9 cellular contexts compared by ENCODE assay signal in genomic region chr18:4454548-4455112, GRCh38. TPM values are rescaled to one million over a fixed set of nuclear protein-coding genes. Genes with fewer than 3 reads are reported as not detected.
DNase-seq lines count a peak whose midpoint lies in the region; ATAC-seq, FAIRE-seq and TF ChIP-seq lines count a peak whose summit lies in the region.
"Had no signal": no experiment of that assay in that cellular context is flagged by ENCODE, and none has a peak within 500 bp of the region (broad histone marks: within the 10 kb centered on the region; RNA-seq: fewer than 3 reads in every experiment).

No MANE protein-coding gene starts in this region.

- ATAC-seq in WTC11: peak; percentile 24
- no peak for ATAC-seq in GM21737 (IDR thresholded peaks at IDR 0.05; ENCODE audit: unreplicated experiment)

- CTCF ChIA-PET in WTC11 (lab: Charles Lee): interaction anchor here (1.8 kb wide), 2 partner anchors 348 to 604 kb away, joined by 4 to 5 read pairs; no protein-coding TSS in a partner anchor

- peaks cover 8% of the 10 kb centered on the region for H3K9me3 Mint-ChIP-seq in WTC11

- no peak for TF ChIP-seq EP300 in tibial nerve (IDR thresholded peaks at IDR 0.05)

- H3K27ac ChIP-seq in keratinocyte (ENCODE audit: control insufficient read depth, insufficient read depth, low read length): no peak overlapping the region
- no peak overlapping the region for H3K27ac ChIP-seq in tibial nerve

- H3K36me3 Mint-ChIP-seq in WTC11: no peaks in the 10 kb centered on the region

- H3K9me1 ChIP-seq in keratinocyte (ENCODE audit: control insufficient read depth, extremely low read depth, insufficient read depth, low read length): no peaks in the 10 kb centered on the region

- in situ Hi-C loops in G401 (cut with HindIII; ENCODE audit: low sequenced_read_pairs): no loop called here

- TF ChIP-seq CTCF in WTC11 (IDR thresholded peaks at IDR 0.05) (no peak), keratinocyte (optimal IDR thresholded peaks at IDR 0.05 in 1 of 3, IDR thresholded peaks at IDR 0.05 in 1 of 3, conservative IDR thresholded peaks at IDR 0.05 in 1 of 3; ENCODE audit: extremely low read depth in 1 of 3, insufficient read depth in 2 of 3, low read length in 3 of 3) (no peak), tibial nerve (IDR thresholded peaks at IDR 0.05) (no peak)

- H3K4me1 Mint-ChIP-seq in WTC11: peaks cover 38% of the 10 kb centered on the region

- H3K79me2 ChIP-seq in keratinocyte (ENCODE audit: control insufficient read depth, insufficient read depth, low read length): no peaks in the 10 kb centered on the region

- no peak for FAIRE-seq in keratinocyte (lab: Jason Lieb, UNC)
- FAIRE-seq: A204.1 had no signal

- H3K27me3 Mint-ChIP-seq in WTC11 (ENCODE audit: low read depth): peaks cover 19% of the 10 kb centered on the region

- peak overlapping the region in 1 of 3 experiments; percentile 35 for H3K4me3 ChIP-seq in keratinocyte (ENCODE audit: control insufficient read depth in 2 of 3, extremely low read depth in 1 of 3, insufficient read depth in 2 of 3, low read depth in 1 of 3, low read length in 3 of 3)
- H3K4me3 ChIP-seq in tibial nerve: peak overlapping the region in 3 of 4 donors; percentile 36 to 54 (median 42)

- peaks cover 29% of the 10 kb centered on the region for H3K27me3 ChIP-seq in keratinocyte (ENCODE audit: control insufficient read depth, extremely low read depth, insufficient read depth, low read length)
- peaks cover 0 to 50% of the 10 kb centered on the region in 2 donors for H3K27me3 ChIP-seq in tibial nerve

- no peak overlapping the region for H3K27ac Mint-ChIP-seq in WTC11

- no peak overlapping the region for H3K9ac ChIP-seq in keratinocyte (ENCODE audit: control insufficient read depth, extremely low read depth, insufficient read depth, low read length)

- peak overlapping the region; percentile 89 for H3K4me3 Mint-ChIP-seq in WTC11

- H3K36me3 ChIP-seq in keratinocyte (ENCODE audit: control insufficient read depth in 2 of 2, extremely low read depth in 1 of 2, insufficient read depth in 2 of 2, low read length in 2 of 2) (no peaks in the 10 kb centered on the region), tibial nerve (no peaks in the 10 kb centered on the region)

- WGBS in tibial nerve, 2 donors: 3 to 7% methylated on average over 6 to 35 of the region's 65 CpGs

- no peak for TF ChIP-seq POLR2A in tibial nerve (IDR thresholded peaks at IDR 0.05)

- DNase-seq in NCI-H82 (lab: John Stamatoyannopoulos, UW) (peak; percentile 37), NCI-H82 treated with DMSO at 0.1 percent for 48 hours (lab: John Stamatoyannopoulos, UW; ENCODE audit: unreplicated experiment) (no peak), WTC11 (ENCODE audit: low spot score) (peak; percentile 36), keratinocyte (ENCODE audit: low read depth, low spot score) (no peak), tibial nerve (ENCODE audit: low spot score in 2 of 2) (no peak), G401 (ENCODE audit: low spot score) (no peak)
- DNase-seq in activated CD4-positive, alpha-beta T cell treated with anti-CD3 and anti-CD28 coated beads for 1 hour: no peak

- H4K20me1 ChIP-seq in keratinocyte (ENCODE audit: control insufficient read depth, extremely low read depth, insufficient read depth, low read length): no peaks in the 10 kb centered on the region

- peak overlapping the region; percentile 48 for H3K4me2 ChIP-seq in keratinocyte (ENCODE audit: control insufficient read depth, extremely low read depth, insufficient read depth, low read depth, low read length)

- H3K4me1 ChIP-seq in keratinocyte (ENCODE audit: control insufficient read depth, extremely low read depth, insufficient read depth, low read length) (no peaks in the 10 kb centered on the region), tibial nerve (peaks cover 0 to 23% (median 0%) of the 10 kb centered on the region in 4 donors)

- POLR2A ChIA-PET in WTC11 (lab: Charles Lee): no interaction called here

- peak overlapping the region; percentile 56 for H2AFZ ChIP-seq in keratinocyte (ENCODE audit: control insufficient read depth, low read length)

- dilution Hi-C loops in keratinocyte (cut with MboI; ENCODE audit: extremely low pct_ligation_motif_present, low sequenced_read_pairs): no loop called here

- H3K9me3 ChIP-seq in keratinocyte (ENCODE audit: control insufficient read depth, low read depth, low read length) (no peaks in the 10 kb centered on the region), tibial nerve (no peaks in the 10 kb centered on the region)

TF ChIP-seq in WTC11, 78 proteins besides CTCF, POLR2A, EP300 and RAD21 (continues in another document):
- TF ChIP-seq USF1 (CRISPR knock-in tag; IDR thresholded peaks at IDR 0.05): no peak
- TF ChIP-seq MXD4 (CRISPR knock-in tag; IDR thresholded peaks at IDR 0.05; ENCODE audit: borderline replicate concordance): no peak
- no peak for TF ChIP-seq ZNF512 (CRISPR knock-in tag; IDR thresholded peaks at IDR 0.05; ENCODE audit: borderline replicate concordance)
- no peak for TF ChIP-seq ARID4B (CRISPR knock-in tag; IDR thresholded peaks at IDR 0.05; ENCODE audit: borderline replicate concordance)

RNA-seq across cellular contexts. Expression of gene DLGAP1, which starts 0.5 kb away (rescaled TPM):
- total RNA-seq in WTC11 (2021) (22.0 to 24.0 TPM (median 23.0 TPM) in 3 replicates), tibial nerve (10 to 100 TPM in 1 of 4 donors, 1 to 10 TPM in 3; 1.5 to 18.3 (median 2.5) TPM)
- not detected in 3 replicates for polyA plus RNA-seq in keratinocyte
- 0.05 TPM for polyA plus RNA-seq in keratinocyte (2011; ENCODE audit: low read depth)
- polyA plus RNA-seq in keratinocyte (2011; cell fraction: cytosol; rRNA removed): not detected in 2 replicates
- 0.04 TPM in 1 of 2 replicates, not detected in the other for polyA plus RNA-seq in keratinocyte (2011; cell fraction: nucleus; rRNA removed)
- 0.04 TPM in 1 of 2 replicates, not detected in the other for polyA plus RNA-seq in keratinocyte (2012; ENCODE audit: low replicate concordance)
- polyA minus RNA-seq in keratinocyte: 0.48 to 0.63 TPM in 2 of 3 replicates, not detected in the other
- polyA minus RNA-seq in keratinocyte (2011; cell fraction: cytosol; rRNA and poly(A)+ RNA removed): not detected
- not detected in 2 replicates for polyA minus RNA-seq in keratinocyte (2011; cell fraction: nucleus; rRNA and poly(A)+ RNA removed)
- 17.3 and 18.9 TPM in 2 replicates for total RNA-seq in G401 (2014; rRNA removed; shearing (Covaris generic))

Comparison
In these comparisons a context has a peak if more than half of its experiments do, and no peak if none do; other contexts are left out.
1. DNase-seq: peak in NCI-H82 (single experiment) and WTC11 (single experiment); none in NCI-H82 treated with DMSO at 0.1 percent for 48 hours (single experiment), keratinocyte (single experiment), tibial nerve (0 of 2), activated CD4-positive, alpha-beta T cell treated with anti-CD3 and anti-CD28 coated beads for 1 hour (single experiment) and G401 (single experiment).